19 cellular contexts compared by ENCODE assay signal in the genomic region with DNA sequence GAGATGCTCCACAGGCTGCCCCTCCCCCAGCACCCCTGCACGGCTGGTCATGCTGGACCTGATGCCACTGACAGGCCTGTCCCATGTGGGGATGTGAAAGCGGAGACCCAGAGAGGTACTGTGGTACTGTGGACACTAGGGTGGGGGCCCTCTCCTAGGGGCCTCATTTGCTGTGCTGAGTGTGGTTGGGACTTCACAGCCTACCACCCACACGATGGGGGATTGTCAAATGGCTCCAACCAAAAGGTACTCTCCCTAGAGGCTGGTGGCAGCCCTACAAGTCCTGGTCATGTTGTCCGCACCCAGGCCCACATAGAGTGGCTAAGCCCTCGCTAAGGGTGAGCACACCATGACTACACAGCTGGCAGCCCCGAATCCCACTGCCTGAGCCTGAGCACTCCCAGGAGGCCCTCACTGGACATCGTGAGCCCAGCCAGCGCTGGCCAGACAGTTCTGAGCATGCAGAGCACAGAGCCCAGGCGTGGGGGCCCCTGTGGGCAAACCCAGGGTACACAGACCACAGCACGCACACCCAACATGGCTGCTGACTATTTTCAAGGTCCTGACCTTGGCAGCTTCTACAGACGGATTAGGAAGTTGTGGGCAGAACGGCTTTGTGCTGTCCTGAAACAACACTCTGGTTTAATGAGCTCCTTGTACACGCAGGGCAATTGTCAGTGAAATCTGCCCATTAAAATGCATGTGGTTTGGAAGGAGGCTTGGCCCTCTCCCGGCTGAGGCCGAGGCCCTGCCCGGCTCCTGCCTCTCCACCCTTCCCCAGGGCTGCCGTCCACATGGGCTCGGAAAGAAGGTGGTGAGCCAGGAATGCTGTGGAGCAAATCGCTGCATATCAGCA.
DNase-seq lines count a peak whose midpoint lies in the region; ATAC-seq and TF ChIP-seq lines count a peak whose summit lies in the region.
"Had no signal": no experiment of that assay in that cellular context is flagged by ENCODE, and none has a peak within 500 bp of the region (broad histone marks: within the 10 kb centered on the region; RNA-seq: fewer than 3 reads in every experiment).

No MANE protein-coding gene starts in this region.

- intact Hi-C loops in psoas muscle (cut with DNase I) = no loop called here

- no peaks in the 10 kb centered on the region for H3K9me2 ChIP-seq in GM23338 (ENCODE audit: insufficient read depth)

- H3K4me1 Mint-ChIP-seq in GM23338 = peaks cover 6% of the 10 kb centered on the region; the same call in 2 of the 3 replicates
- H3K4me1 Mint-ChIP-seq in CD8-positive, alpha-beta memory T cell = no peaks in the 10 kb centered on the region
- H3K4me1 Mint-ChIP-seq in activated T-cell treated with anti-CD3 and anti-CD28 coated beads, Interleukin-2, amount 50 U/mL, for 4 hours (ENCODE audit: low read depth) = no peaks in the 10 kb centered on the region
- H3K4me1 Mint-ChIP-seq: activated CD8-positive, alpha-beta memory T cell treated with anti-CD3 and anti-CD28 coated beads, Interleukin-2, amount 10 ng/mL, durations not matched to agents 7 days and 5 days; activated naive CD4-positive, alpha-beta T cell treated with anti-CD3 and anti-CD28 coated beads, Interleukin-2, amount 50 U/mL, for 24 hours; central memory CD8-positive, alpha-beta T cell had no signal

- H3K36me3 Mint-ChIP-seq in GM23338 (ENCODE audit: low read depth) = no peaks in the 10 kb centered on the region
- H3K36me3 Mint-ChIP-seq in CD8-positive, alpha-beta memory T cell = no peaks in the 10 kb centered on the region
- H3K36me3 Mint-ChIP-seq in activated T-cell treated with anti-CD3 and anti-CD28 coated beads, Interleukin-2, amount 50 U/mL, for 4 hours (ENCODE audit: insufficient read depth) = no peaks in the 10 kb centered on the region
- H3K36me3 Mint-ChIP-seq: activated CD8-positive, alpha-beta memory T cell treated with anti-CD3 and anti-CD28 coated beads, Interleukin-2, amount 10 ng/mL, durations not matched to agents 7 days and 5 days; activated naive CD4-positive, alpha-beta T cell treated with anti-CD3 and anti-CD28 coated beads, Interleukin-2, amount 50 U/mL, for 24 hours had no signal

- H3K4me1 ChIP-seq in GM23338 (ENCODE audit: insufficient read depth) (no peaks in the 10 kb centered on the region), SJCRH30 (peaks cover 24% of the 10 kb centered on the region), psoas muscle (peaks cover 3% of the 10 kb centered on the region)
- no peaks in the 10 kb centered on the region for H3K4me1 ChIP-seq in CD8-positive, alpha-beta memory T cell (ENCODE audit: insufficient read depth, low read length)
- H3K4me1 ChIP-seq: heart left ventricle had no signal

- peak; percentile 54 for ATAC-seq in GM23338
- peak in 3 of 4 donors; percentile 23 to 50 (median 47) for ATAC-seq in psoas muscle
- no peak for ATAC-seq in activated T-cell treated with anti-CD3 and anti-CD28 coated beads, Interleukin-2, amount 50 U/mL, for 4 hours
- ATAC-seq: heart left ventricle had no signal

- no peak overlapping the region for H3K4me3 Mint-ChIP-seq in GM23338
- H3K4me3 Mint-ChIP-seq in CD8-positive, alpha-beta memory T cell = no peak overlapping the region
- no peak overlapping the region for H3K4me3 Mint-ChIP-seq in activated T-cell treated with anti-CD3 and anti-CD28 coated beads, Interleukin-2, amount 50 U/mL, for 4 hours
- H3K4me3 Mint-ChIP-seq: activated CD8-positive, alpha-beta memory T cell treated with anti-CD3 and anti-CD28 coated beads, Interleukin-2, amount 10 ng/mL, durations not matched to agents 7 days and 5 days; activated naive CD4-positive, alpha-beta T cell treated with anti-CD3 and anti-CD28 coated beads, Interleukin-2, amount 50 U/mL, for 24 hours; central memory CD8-positive, alpha-beta T cell had no signal

- CTCF ChIA-PET in CD8-positive, alpha-beta memory T cell (lab: Charles Lee) = no interaction called here

- H3K4me3 ChIP-seq in GM23338 = no peak overlapping the region
- H3K4me3 ChIP-seq in SJCRH30 = no peak overlapping the region
- no peak overlapping the region for H3K4me3 ChIP-seq in psoas muscle
- H3K4me3 ChIP-seq in CD8-positive, alpha-beta memory T cell (ENCODE audit: low read length) = no peak overlapping the region
- H3K4me3 ChIP-seq: heart left ventricle, MG63 had no signal

- WGBS in psoas muscle, 3 donors = 60 to 69% (median 65%) methylated on average over 19 of the region's 19 CpGs

- POLR2A ChIA-PET in CD8-positive, alpha-beta memory T cell (lab: Charles Lee) = no interaction called here

- H2AFZ ChIP-seq in GM23338 = no peak overlapping the region

- TF ChIP-seq CTCF in GM23338 (conservative IDR thresholded peaks at IDR 0.05; ENCODE audit: low read depth in 2 of 2) (no peak), psoas muscle (IDR thresholded peaks at IDR 0.05) (no peak)

- H3K9me3 Mint-ChIP-seq in GM23338 = no peaks in the 10 kb centered on the region
- no peaks in the 10 kb centered on the region for H3K9me3 Mint-ChIP-seq in CD8-positive, alpha-beta memory T cell
- no peaks in the 10 kb centered on the region for H3K9me3 Mint-ChIP-seq in activated T-cell treated with anti-CD3 and anti-CD28 coated beads, Interleukin-2, amount 50 U/mL, for 4 hours
- H3K9me3 Mint-ChIP-seq: activated naive CD4-positive, alpha-beta T cell treated with anti-CD3 and anti-CD28 coated beads, Interleukin-2, amount 50 U/mL, for 24 hours; central memory CD8-positive, alpha-beta T cell had no signal

- peaks cover 7% of the 10 kb centered on the region for H3K27me3 Mint-ChIP-seq in GM23338 (ENCODE audit: insufficient read depth, low read depth, poor library complexity)
- H3K27me3 Mint-ChIP-seq in CD8-positive, alpha-beta memory T cell = peaks cover 3 to 17% of the 10 kb centered on the region in 2 donors
- H3K27me3 Mint-ChIP-seq in activated T-cell treated with anti-CD3 and anti-CD28 coated beads, Interleukin-2, amount 50 U/mL, for 4 hours (ENCODE audit: low read depth) = peaks cover 5% of the 10 kb centered on the region

- H3K4me2 ChIP-seq in GM23338 = no peak overlapping the region

- H3K27me3 ChIP-seq in GM23338 (ENCODE audit: insufficient read depth) = no peaks in the 10 kb centered on the region
- H3K27me3 ChIP-seq in SJCRH30 = no peaks in the 10 kb centered on the region
- no peaks in the 10 kb centered on the region for H3K27me3 ChIP-seq in psoas muscle (ENCODE audit: insufficient read depth in 3 of 3, low read length in 2 of 3)
- H3K27me3 ChIP-seq in CD8-positive, alpha-beta memory T cell (ENCODE audit: insufficient read depth, low read length, poor library complexity, severe bottlenecking) = no peaks in the 10 kb centered on the region
- H3K27me3 ChIP-seq: MG63 had no signal

- H3K9me3 ChIP-seq in SJCRH30 (replicated peaks) (no peaks in the 10 kb centered on the region), psoas muscle (no peaks in the 10 kb centered on the region)
- no peaks in the 10 kb centered on the region for H3K9me3 ChIP-seq in CD8-positive, alpha-beta memory T cell (ENCODE audit: low read length)
- H3K9me3 ChIP-seq: heart left ventricle, MG63 had no signal

- H3K27ac Mint-ChIP-seq in GM23338 = no peak overlapping the region
- no peak overlapping the region for H3K27ac Mint-ChIP-seq in CD8-positive, alpha-beta memory T cell
- H3K27ac Mint-ChIP-seq: activated CD8-positive, alpha-beta memory T cell treated with anti-CD3 and anti-CD28 coated beads, Interleukin-2, amount 10 ng/mL, durations not matched to agents 7 days and 5 days; activated naive CD4-positive, alpha-beta T cell treated with anti-CD3 and anti-CD28 coated beads, Interleukin-2, amount 50 U/mL, for 24 hours had no signal

- H3F3A ChIP-seq in GM23338 (replicated peaks; ENCODE audit: low read depth) = no peaks in the 10 kb centered on the region

- H3K36me3 ChIP-seq in GM23338 (ENCODE audit: insufficient read depth) (no peaks in the 10 kb centered on the region), SJCRH30 (no peaks in the 10 kb centered on the region), psoas muscle (ENCODE audit: insufficient read depth in 1 of 2, low read depth in 1 of 2) (no peaks in the 10 kb centered on the region)
- H3K36me3 ChIP-seq in CD8-positive, alpha-beta memory T cell (ENCODE audit: insufficient read depth, low read length) = no peaks in the 10 kb centered on the region
- H3K36me3 ChIP-seq: heart left ventricle, MG63 had no signal

- no peak overlapping the region for H3K27ac ChIP-seq in GM23338 (ENCODE audit: low read depth)
- H3K27ac ChIP-seq in SJCRH30 = peak overlapping the region; percentile 11; the same call in 1 of the 2 replicates
- no peak overlapping the region for H3K27ac ChIP-seq in psoas muscle
- H3K27ac ChIP-seq in CD8-positive, alpha-beta memory T cell (ENCODE audit: low read depth, low read length) = no peak overlapping the region
- H3K27ac ChIP-seq: heart left ventricle had no signal

- peak; percentile 24 for DNase-seq in GM04503 (ENCODE audit: low read depth)
- no peak for DNase-seq in GM23338 (ENCODE audit: low spot score)
- DNase-seq in SJCRH30 = peak; percentile 43 to 65
- DNase-seq in psoas muscle = no peak
- no peak for DNase-seq in DMS 273 treated with DMSO at 0.1 percent for 48 hours (lab: John Stamatoyannopoulos, UW)
- no peak for DNase-seq in CD8-positive, alpha-beta memory T cell
- no peak for DNase-seq in DMS53 treated with DMSO at 0.1 percent for 48 hours (lab: John Stamatoyannopoulos, UW; ENCODE audit: unreplicated experiment)
- DNase-seq in activated T-cell treated with anti-CD3 and anti-CD28 coated beads, Interleukin-2, amount 50 U/mL, for 4 hours = no peak
- DNase-seq: activated CD8-positive, alpha-beta memory T cell treated with anti-CD3 and anti-CD28 coated beads, Interleukin-2, amount 10 ng/mL, durations not matched to agents 7 days and 5 days; C1 segment of cervical spinal cord; heart left ventricle; kidney; MG63; NCI-H2171; SIG-M5; stimulated activated CD4-positive, alpha-beta T cell treated with anti-CD3 and anti-CD28 coated beads, Interleukin-4, amount 100 ng/mL, for 1 hour; stimulated activated naive CD4-positive, alpha-beta T cell had no signal

- no peaks in the 10 kb centered on the region for H3K79me2 ChIP-seq in GM23338 (replicated peaks; ENCODE audit: insufficient read depth)

- no peaks in the 10 kb centered on the region for H4K20me1 ChIP-seq in GM23338 (replicated peaks; ENCODE audit: insufficient read depth)

TF ChIP-seq in GM23338, 12 proteins besides CTCF, POLR2A, EP300 and RAD21 (continues in another document):
- TF ChIP-seq JUNB (IDR thresholded peaks at IDR 0.05; ENCODE audit: unreplicated experiment) (no peak), ZNF114 (CRISPR knock-in tag; IDR thresholded peaks at IDR 0.05) (no peak), CREB1 (CRISPR knock-in tag; IDR thresholded peaks at IDR 0.05; ENCODE audit: low read depth) (no peak), NANOG (IDR thresholded peaks at IDR 0.05; ENCODE audit: borderline replicate concordance) (no peak)

Comparison
In these comparisons a context has a peak if more than half of its experiments do, and no peak if none do; other contexts are left out.
1. DNase-seq: peak in GM04503 (single experiment) and SJCRH30 (2 of 2); none in GM23338 (single experiment), psoas muscle (0 of 2), DMS 273 treated with DMSO at 0.1 percent for 48 hours (single experiment), CD8-positive, alpha-beta memory T cell (0 of 5), DMS53 treated with DMSO at 0.1 percent for 48 hours (single experiment) and activated T-cell treated with anti-CD3 and anti-CD28 coated beads, Interleukin-2, amount 50 U/mL, for 4 hours (single experiment).
2. ATAC-seq: peak in GM23338 (single experiment) and psoas muscle (3 of 4); none in activated T-cell treated with anti-CD3 and anti-CD28 coated beads, Interleukin-2, amount 50 U/mL, for 4 hours (0 of 2).